22 cellular contexts compared by ENCODE assay signal in genomic region chr11:132472411-132473205, GRCh38.
DNase-seq lines count a peak whose midpoint lies in the region; ATAC-seq and TF ChIP-seq lines count a peak whose summit lies in the region.
"Had no signal": no experiment of that assay in that cellular context is flagged by ENCODE, and none has a peak within 500 bp of the region (broad histone marks: within the 10 kb centered on the region; RNA-seq: fewer than 3 reads in every experiment).

No MANE protein-coding gene starts in this region.

- H3K4me1 ChIP-seq in heart right ventricle (peaks cover 0 to 15% (median 0%) of the 10 kb centered on the region in 9 donors), left ventricle myocardium inferior (no peaks in the 10 kb centered on the region)
- H3K4me1 ChIP-seq: vagina had no signal

- DNase-seq in heart right ventricle = peak in 1 of 2 donors; percentile 19
- no peak for DNase-seq in cardiac septum (ENCODE audit: low spot score)
- peak; percentile 62 for DNase-seq in cerebellum (ENCODE audit: low spot score)
- peak; percentile 6 for DNase-seq in middle frontal gyrus (ENCODE audit: extremely low spot score, low spot score)
- DNase-seq in T-cell = no peak
- no peak for DNase-seq in activated CD4-positive, CD25-positive, alpha-beta regulatory T cell (lab: John Stamatoyannopoulos, UW)
- no peak for DNase-seq in left ventricle myocardium inferior
- DNase-seq: activated CD8-positive, alpha-beta T cell treated with anti-CD3 and anti-CD28 coated beads, Interleukin-2, amount 10 ng/mL, durations not matched to agents 7 days and 5 days; activated naive CD8-positive, alpha-beta T cell treated with anti-CD3 and anti-CD28 coated beads, Interleukin-2, amount 10 ng/mL, durations not matched to agents 7 days and 5 days; activated T-cell treated with anti-CD3 and anti-CD28 coated beads, Interleukin-2, amount 50 U/mL, for 72 hours; kidney glomerular epithelial cell; NCI-H1930; NCI-H510A treated with DMSO at 0.1 percent for 48 hours; Right ventricle myocardium superior; stimulated activated CD4-positive, alpha-beta T cell treated with anti-CD3 and anti-CD28 coated beads, Interleukin-15, amount 100 ng/mL, for 24 hours; stimulated activated naive CD8-positive, alpha-beta T cell treated with anti-CD3 and anti-CD28 coated beads, Interleukin-15, Interleukin-2, amounts not matched to agents 100 U/mL and 50 U/mL, for 24 hours had no signal

- H3K36me3 Mint-ChIP-seq in T-cell = no peaks in the 10 kb centered on the region
- H3K36me3 Mint-ChIP-seq: activated naive CD8-positive, alpha-beta T cell treated with anti-CD3 and anti-CD28 coated beads, Interleukin-2, amount 10 ng/mL, durations not matched to agents 7 days and 5 days; IgD-negative memory B cell; WTC11 had no signal

- intact Hi-C loops in heart right ventricle (cut with DNase I) = loop anchor here in 2 of 10 donors (10.0 kb wide), 1 partner anchor 472 kb away; no protein-coding TSS in a partner anchor
- intact Hi-C loops in cardiac septum (cut with DNase I) = no loop called here
- intact Hi-C loops in left ventricle myocardium inferior (cut with micrococcal nuclease) = no loop called here

- CTCF ChIA-PET in T-cell (lab: Charles Lee) = no interaction called here

- ATAC-seq in heart right ventricle (peak in 6 of 8 donors; percentile 28 to 80 (median 50)), T-cell (replicated peaks in 1 of 4) (no peak), GM18505 (IDR thresholded peaks at IDR 0.05; ENCODE audit: unreplicated experiment) (no peak)
- ATAC-seq: activated CD8-positive, alpha-beta T cell treated with anti-CD3 and anti-CD28 coated beads, Interleukin-2, amount 10 ng/mL, durations not matched to agents 7 days and 5 days; activated T-cell treated with anti-CD3 and anti-CD28 coated beads, Interleukin-2, amount 50 U/mL, for 72 hours; stimulated activated naive CD8-positive, alpha-beta T cell treated with anti-CD3 and anti-CD28 coated beads, Interleukin-15, Interleukin-2, amounts not matched to agents 100 U/mL and 50 U/mL, for 24 hours; WTC11 had no signal

- H3K4me3 Mint-ChIP-seq in T-cell = no peak overlapping the region
- H3K4me3 Mint-ChIP-seq: activated CD8-positive, alpha-beta T cell treated with anti-CD3 and anti-CD28 coated beads, Interleukin-2, amount 10 ng/mL, durations not matched to agents 7 days and 5 days; activated naive CD8-positive, alpha-beta T cell treated with anti-CD3 and anti-CD28 coated beads, Interleukin-2, amount 10 ng/mL, durations not matched to agents 7 days and 5 days; activated T-cell treated with anti-CD3 and anti-CD28 coated beads, Interleukin-2, amount 50 U/mL, for 72 hours; central memory CD8-positive, alpha-beta T cell; IgD-negative memory B cell; T-helper 1 cell treated with Interleukin-12 subunit alpha and Interleukin-12 subunit beta and Interleukin-4 antibody, amounts not matched to agents 30 μg/mL and 1 μg/mL, for 36 hours; WTC11 had no signal

- 45 to 51% methylated on average over 6 of the region's 6 CpGs for WGBS in heart right ventricle, 2 donors

- H3K36me3 ChIP-seq in heart right ventricle = no peaks in the 10 kb centered on the region
- no peaks in the 10 kb centered on the region for H3K36me3 ChIP-seq in left ventricle myocardium inferior
- H3K36me3 ChIP-seq: vagina had no signal

- H3K27me3 ChIP-seq in heart right ventricle (peaks cover 0 to 19% (median 0%) of the 10 kb centered on the region in 7 donors), left ventricle myocardium inferior (ENCODE audit: low read depth) (peaks cover 39% of the 10 kb centered on the region)
- H3K27me3 ChIP-seq: vagina had no signal

- H3K4me1 Mint-ChIP-seq in T-cell = no peaks in the 10 kb centered on the region
- H3K4me1 Mint-ChIP-seq: activated naive CD8-positive, alpha-beta T cell treated with anti-CD3 and anti-CD28 coated beads, Interleukin-2, amount 10 ng/mL, durations not matched to agents 7 days and 5 days; central memory CD8-positive, alpha-beta T cell; IgD-negative memory B cell; WTC11 had no signal

- no peak overlapping the region for H3K4me3 ChIP-seq in heart right ventricle
- no peak overlapping the region for H3K4me3 ChIP-seq in left ventricle myocardium inferior
- H3K4me3 ChIP-seq: vagina had no signal

- TF ChIP-seq POLR2A in GM18505 (IDR thresholded peaks at IDR 0.05; ENCODE audit: borderline replicate concordance, extremely low read depth, insufficient read depth, insufficient read length) = no peak

- H3K27ac ChIP-seq in heart right ventricle = no peak overlapping the region
- no peak overlapping the region for H3K27ac ChIP-seq in left ventricle myocardium inferior (replicated peaks)
- H3K27ac ChIP-seq: vagina had no signal

- peaks cover 0 to 4% (median 3%) of the 10 kb centered on the region in 3 donors for H3K9me3 Mint-ChIP-seq in T-cell
- H3K9me3 Mint-ChIP-seq: activated naive CD8-positive, alpha-beta T cell treated with anti-CD3 and anti-CD28 coated beads, Interleukin-2, amount 10 ng/mL, durations not matched to agents 7 days and 5 days; T-helper 1 cell treated with Interleukin-12 subunit alpha and Interleukin-12 subunit beta and Interleukin-4 antibody, amounts not matched to agents 30 μg/mL and 1 μg/mL, for 36 hours had no signal

- H3K27ac Mint-ChIP-seq in T-cell = no peak overlapping the region
- H3K27ac Mint-ChIP-seq: activated CD8-positive, alpha-beta T cell treated with anti-CD3 and anti-CD28 coated beads, Interleukin-2, amount 10 ng/mL, durations not matched to agents 7 days and 5 days; activated naive CD8-positive, alpha-beta T cell treated with anti-CD3 and anti-CD28 coated beads, Interleukin-2, amount 10 ng/mL, durations not matched to agents 7 days and 5 days; activated T-cell treated with anti-CD3 and anti-CD28 coated beads, Interleukin-2, amount 50 U/mL, for 72 hours; IgD-negative memory B cell; T-helper 1 cell treated with Interleukin-12 subunit alpha and Interleukin-12 subunit beta and Interleukin-4 antibody, amounts not matched to agents 30 μg/mL and 1 μg/mL, for 36 hours; WTC11 had no signal

- POLR2A ChIA-PET in T-cell (lab: Charles Lee) = no interaction called here

- no peaks in the 10 kb centered on the region for H3K9me3 ChIP-seq in heart right ventricle
- H3K9me3 ChIP-seq in left ventricle myocardium inferior (replicated peaks) = no peaks in the 10 kb centered on the region
- H3K9me3 ChIP-seq: vagina had no signal

- H3K27me3 Mint-ChIP-seq in T-cell = peaks cover 0 to 1% of the 10 kb centered on the region in 2 donors
- H3K27me3 Mint-ChIP-seq: activated naive CD8-positive, alpha-beta T cell treated with anti-CD3 and anti-CD28 coated beads, Interleukin-2, amount 10 ng/mL, durations not matched to agents 7 days and 5 days; central memory CD8-positive, alpha-beta T cell; IgD-negative memory B cell had no signal

- TF ChIP-seq CTCF in heart right ventricle (IDR thresholded peaks at IDR 0.05) (peak in 3 of 9 donors; percentile 11 to 40 (median 19)), left ventricle myocardium inferior (IDR thresholded peaks at IDR 0.05; ENCODE audit: borderline replicate concordance) (no peak)

Comparison
In these comparisons a context has a peak if more than half of its experiments do, and no peak if none do; other contexts are left out.
1. ATAC-seq: peak in heart right ventricle (6 of 8); none in T-cell (0 of 4) and GM18505 (single experiment).
2. DNase-seq: peak in cerebellum (single experiment) and middle frontal gyrus (single experiment); none in cardiac septum (single experiment), T-cell (0 of 34), activated CD4-positive, CD25-positive, alpha-beta regulatory T cell (0 of 4) and left ventricle myocardium inferior (single experiment).